Comparison of ENCODE assay signal across 9 cellular contexts in genomic region chr1:159141584-159142518, GRCh38. TPM values are rescaled to one million over a fixed set of nuclear protein-coding genes. Genes with fewer than 3 reads are reported as not detected.
DNase-seq lines count a peak whose midpoint lies in the region; ATAC-seq, FAIRE-seq and TF ChIP-seq lines count a peak whose summit lies in the region.
"Had no signal": no experiment of that assay in that cellular context is flagged by ENCODE, and none has a peak within 500 bp of the region (broad histone marks: within the 10 kb centered on the region; RNA-seq: fewer than 3 reads in every experiment).

No MANE protein-coding gene starts in this region.

- H3K4me3 ChIP-seq in BE2C (ENCODE audit: low read depth, low read length) (peak overlapping the region; percentile 28), astrocyte (ENCODE audit: insufficient read depth, low read depth, low read length) (peak overlapping the region; percentile 58)
- H3K4me3 ChIP-seq: SJCRH30 had no signal

- no peak for FAIRE-seq in astrocyte (lab: Jason Lieb, UNC)

- H3K36me3 Mint-ChIP-seq in astrocyte (ENCODE audit: low read depth, unreplicated experiment) (no peaks in the 10 kb centered on the region), chondrocyte (ENCODE audit: low read depth) (no peaks in the 10 kb centered on the region)

- H3K27me3 Mint-ChIP-seq in astrocyte (ENCODE audit: low read depth, unreplicated experiment): peaks cover 5% of the 10 kb centered on the region
- peaks cover 15% of the 10 kb centered on the region for H3K27me3 Mint-ChIP-seq in chondrocyte (ENCODE audit: low read depth)

- H3K9ac ChIP-seq in astrocyte (ENCODE audit: low read length): peak overlapping the region; percentile 39

- intact Hi-C loops in Right ventricle myocardium inferior (cut with DNase I): no loop called here

- H3K27me3 ChIP-seq in BE2C: no peaks in the 10 kb centered on the region
- no peaks in the 10 kb centered on the region for H3K27me3 ChIP-seq in astrocyte (ENCODE audit: insufficient read depth, low read length)
- H3K27me3 ChIP-seq: SJCRH30 had no signal

- H3K36me3 ChIP-seq in BE2C (no peaks in the 10 kb centered on the region), astrocyte (ENCODE audit: insufficient read depth, low read length) (no peaks in the 10 kb centered on the region)
- H3K36me3 ChIP-seq: SJCRH30 had no signal

- H3K4me1 ChIP-seq in BE2C (no peaks in the 10 kb centered on the region), astrocyte (ENCODE audit: insufficient read depth, low read length) (no peaks in the 10 kb centered on the region)
- H3K4me1 ChIP-seq: SJCRH30 had no signal

- H3K4me3 Mint-ChIP-seq in astrocyte (ENCODE audit: unreplicated experiment) (no peak overlapping the region), chondrocyte (ENCODE audit: unreplicated experiment) (no peak overlapping the region)

- ATAC-seq in GM21390 (IDR thresholded peaks at IDR 0.05; ENCODE audit: unreplicated experiment) (no peak), Right ventricle myocardium inferior (no peak)

- H3K9me3 ChIP-seq in BE2C (no peaks in the 10 kb centered on the region; the same call in 1 of the 2 replicates), astrocyte (ENCODE audit: insufficient read depth, low read depth, low read length) (no peaks in the 10 kb centered on the region)
- H3K9me3 ChIP-seq: SJCRH30 had no signal

- H3K4me2 ChIP-seq in astrocyte (ENCODE audit: low read length): peak overlapping the region; percentile 83

- DNase-seq in BE2C (peak; percentile 45), HT1080 (ENCODE audit: low read depth) (peak; percentile 86), astrocyte (ENCODE audit: low read depth) (peak; percentile 68), islet precursor cell (peak; percentile 57), MV-4-11 (lab: John Stamatoyannopoulos, UW) (no peak), chondrocyte (ENCODE audit: low spot score) (no peak), Right ventricle myocardium inferior (ENCODE audit: missing footprints) (no peak)

- no peaks in the 10 kb centered on the region for H3K4me1 Mint-ChIP-seq in astrocyte (ENCODE audit: low read depth, unreplicated experiment)
- no peaks in the 10 kb centered on the region for H3K4me1 Mint-ChIP-seq in chondrocyte (ENCODE audit: low read depth)

- H3K9me3 Mint-ChIP-seq in astrocyte (ENCODE audit: unreplicated experiment): peaks cover 2% of the 10 kb centered on the region
- no peaks in the 10 kb centered on the region for H3K9me3 Mint-ChIP-seq in chondrocyte (ENCODE audit: low read depth)

- H3K27ac ChIP-seq in astrocyte (ENCODE audit: low read depth, low read length): no peak overlapping the region
- H3K27ac ChIP-seq: SJCRH30 had no signal

- no peaks in the 10 kb centered on the region for H3K79me2 ChIP-seq in astrocyte (ENCODE audit: insufficient read depth, low read length)

- H4K20me1 ChIP-seq in astrocyte (ENCODE audit: insufficient read depth, low read length): no peaks in the 10 kb centered on the region

- H2AFZ ChIP-seq in astrocyte (ENCODE audit: low read depth, low read length): peak overlapping the region; percentile 78

- H3K27ac Mint-ChIP-seq in astrocyte (ENCODE audit: unreplicated experiment) (no peak overlapping the region), chondrocyte (ENCODE audit: unreplicated experiment) (no peak overlapping the region)

- TF ChIP-seq CTCF in BE2C (IDR thresholded peaks at IDR 0.05; ENCODE audit: low read depth, low read length) (no peak), astrocyte (IDR thresholded peaks at IDR 0.05; ENCODE audit: insufficient read depth, low read depth, low read length) (no peak), chondrocyte (IDR thresholded peaks at IDR 0.05) (no peak)

RNA-seq across cellular contexts. Expression of gene CADM3, which starts 29.6 kb away (rescaled TPM):
- polyA plus RNA-seq in BE2C (2012; ENCODE audit: insufficient read depth, insufficient read length, low read depth): 1.2 TPM
- 1.1 and 2.3 TPM in 2 replicates for total RNA-seq in HT1080 (2014; rRNA removed; shearing (Covaris generic))
- polyA plus RNA-seq in HT1080 (2015; cell fraction: cytosol; rRNA removed): 0.17 and 0.36 TPM in 2 replicates
- 0.12 and 0.41 TPM in 2 replicates for polyA plus RNA-seq in HT1080 (2015; cell fraction: nucleus; rRNA removed)
- total RNA-seq in astrocyte (18.2 and 26.2 TPM in 2 replicates), chondrocyte (0.15 to 0.35 TPM (median 0.22 TPM) in 3 replicates), Right ventricle myocardium inferior (6.4 TPM)
- total RNA-seq: SJCRH30 had no signal

Comparison
In these comparisons a context has a peak if more than half of its experiments do, and no peak if none do; other contexts are left out.
1. DNase-seq: peak in BE2C (single experiment), HT1080 (single experiment), astrocyte (single experiment) and islet precursor cell (single experiment); none in MV-4-11 (single experiment), chondrocyte (single experiment) and Right ventricle myocardium inferior (single experiment).